In genomic region chr5:150263801-150264621, GRCh38 we compare ENCODE assay signal across 8 cellular contexts. TPM values are rescaled to one million over a fixed set of nuclear protein-coding genes. Genes with fewer than 3 reads are reported as not detected.
A peak's percentile ranks its signal among the peaks of the same experiment; 100 is the strongest.
DNase-seq lines count a peak whose midpoint lies in the region; ATAC-seq and TF ChIP-seq lines count a peak whose summit lies in the region.

No MANE protein-coding gene starts in this region.

- no peak for TF ChIP-seq CTCF in osteocyte (IDR thresholded peaks at IDR 0.05)

- peak; percentile 96 for ATAC-seq in SK-N-SH treated with all-trans-retinoic acid at 6 μM for 48 hours

- no peaks in the 10 kb centered on the region for H3K27me3 Mint-ChIP-seq in osteocyte (ENCODE audit: unreplicated experiment)

- no peak overlapping the region for H3K27ac Mint-ChIP-seq in osteocyte (ENCODE audit: unreplicated experiment)

- no peaks in the 10 kb centered on the region for H3K36me3 Mint-ChIP-seq in osteocyte (ENCODE audit: unreplicated experiment)

- H3K4me1 Mint-ChIP-seq in osteocyte (ENCODE audit: unreplicated experiment) = peaks cover 17% of the 10 kb centered on the region

- no peaks in the 10 kb centered on the region for H3K9me3 Mint-ChIP-seq in osteocyte (ENCODE audit: unreplicated experiment)

- DNase-seq in DMS53 (lab: John Stamatoyannopoulos, UW) = peak; percentile 43
- DNase-seq in DMS53 treated with DMSO at 0.1 percent for 48 hours (lab: John Stamatoyannopoulos, UW; ENCODE audit: unreplicated experiment) = no peak
- peak; percentile 98 for DNase-seq in glomerular visceral epithelial cell (ENCODE audit: extremely low spot score)
- DNase-seq in smooth muscle cell of the brain vasculature (ENCODE audit: low read depth, low spot score) = peak; percentile 31
- no peak for DNase-seq in osteocyte (ENCODE audit: extremely low spot score, unreplicated experiment)
- DNase-seq in ecto neural progenitor cell (ENCODE audit: low spot score) = no peak
- no peak for DNase-seq in CD1c-positive myeloid dendritic cell (ENCODE audit: extremely low spot score)

- H3K4me3 Mint-ChIP-seq in osteocyte (ENCODE audit: unreplicated experiment) = no peak overlapping the region

TF ChIP-seq in SK-N-SH treated with all-trans-retinoic acid at 6 μM for 48 hours, 23 proteins besides CTCF, POLR2A, EP300 and RAD21:
- TF ChIP-seq ZNF565 (CRISPR knock-in tag; conservative IDR thresholded peaks at IDR 0.05; ENCODE audit: low read depth) (no peak), SNAI2 (CRISPR knock-in tag; IDR thresholded peaks at IDR 0.05) (no peak), TOX (CRISPR knock-in tag; IDR thresholded peaks at IDR 0.05; ENCODE audit: borderline replicate concordance) (no peak), ZNF70 (CRISPR knock-in tag; IDR thresholded peaks at IDR 0.05) (no peak), TCF4 (CRISPR knock-in tag; IDR thresholded peaks at IDR 0.05; ENCODE audit: borderline replicate concordance) (no peak), CREB5 (CRISPR knock-in tag; IDR thresholded peaks at IDR 0.05; ENCODE audit: low read depth) (no peak), RARB (CRISPR knock-in tag; IDR thresholded peaks at IDR 0.05) (no peak), ZFP30 (CRISPR knock-in tag; IDR thresholded peaks at IDR 0.05) (no peak), ZFP3 (CRISPR knock-in tag; IDR thresholded peaks at IDR 0.05) (no peak), ARNTL (CRISPR knock-in tag; IDR thresholded peaks at IDR 0.05; ENCODE audit: borderline replicate concordance, low read depth) (no peak)

RNA-seq across cellular contexts. Expression of gene CAMK2A, which starts 25.6 kb away (rescaled TPM):
- not detected in 2 replicates for total RNA-seq in osteocyte

RNA-seq across cellular contexts. Expression of gene ARSI, which starts 38.7 kb away (rescaled TPM):
- 0.51 and 0.81 TPM in 2 replicates for total RNA-seq in osteocyte

Comparison
In these comparisons a context has a peak if more than half of its experiments do, and no peak if none do; other contexts are left out.
1. DNase-seq: peak in DMS53 (single experiment), glomerular visceral epithelial cell (single experiment) and smooth muscle cell of the brain vasculature (single experiment); none in DMS53 treated with DMSO at 0.1 percent for 48 hours (single experiment), osteocyte (single experiment), ecto neural progenitor cell (single experiment) and CD1c-positive myeloid dendritic cell (single experiment).